ENCODE assay signal across 1 cellular context in genomic region chr6:35602133-35602946, GRCh38.
TF ChIP-seq lines count a peak whose summit lies in the region.

No MANE protein-coding gene starts in this region.

TF ChIP-seq in GM23338, 12 proteins besides CTCF, POLR2A, EP300 and RAD21 (continued from another document):
- TF ChIP-seq, protein P1, sequence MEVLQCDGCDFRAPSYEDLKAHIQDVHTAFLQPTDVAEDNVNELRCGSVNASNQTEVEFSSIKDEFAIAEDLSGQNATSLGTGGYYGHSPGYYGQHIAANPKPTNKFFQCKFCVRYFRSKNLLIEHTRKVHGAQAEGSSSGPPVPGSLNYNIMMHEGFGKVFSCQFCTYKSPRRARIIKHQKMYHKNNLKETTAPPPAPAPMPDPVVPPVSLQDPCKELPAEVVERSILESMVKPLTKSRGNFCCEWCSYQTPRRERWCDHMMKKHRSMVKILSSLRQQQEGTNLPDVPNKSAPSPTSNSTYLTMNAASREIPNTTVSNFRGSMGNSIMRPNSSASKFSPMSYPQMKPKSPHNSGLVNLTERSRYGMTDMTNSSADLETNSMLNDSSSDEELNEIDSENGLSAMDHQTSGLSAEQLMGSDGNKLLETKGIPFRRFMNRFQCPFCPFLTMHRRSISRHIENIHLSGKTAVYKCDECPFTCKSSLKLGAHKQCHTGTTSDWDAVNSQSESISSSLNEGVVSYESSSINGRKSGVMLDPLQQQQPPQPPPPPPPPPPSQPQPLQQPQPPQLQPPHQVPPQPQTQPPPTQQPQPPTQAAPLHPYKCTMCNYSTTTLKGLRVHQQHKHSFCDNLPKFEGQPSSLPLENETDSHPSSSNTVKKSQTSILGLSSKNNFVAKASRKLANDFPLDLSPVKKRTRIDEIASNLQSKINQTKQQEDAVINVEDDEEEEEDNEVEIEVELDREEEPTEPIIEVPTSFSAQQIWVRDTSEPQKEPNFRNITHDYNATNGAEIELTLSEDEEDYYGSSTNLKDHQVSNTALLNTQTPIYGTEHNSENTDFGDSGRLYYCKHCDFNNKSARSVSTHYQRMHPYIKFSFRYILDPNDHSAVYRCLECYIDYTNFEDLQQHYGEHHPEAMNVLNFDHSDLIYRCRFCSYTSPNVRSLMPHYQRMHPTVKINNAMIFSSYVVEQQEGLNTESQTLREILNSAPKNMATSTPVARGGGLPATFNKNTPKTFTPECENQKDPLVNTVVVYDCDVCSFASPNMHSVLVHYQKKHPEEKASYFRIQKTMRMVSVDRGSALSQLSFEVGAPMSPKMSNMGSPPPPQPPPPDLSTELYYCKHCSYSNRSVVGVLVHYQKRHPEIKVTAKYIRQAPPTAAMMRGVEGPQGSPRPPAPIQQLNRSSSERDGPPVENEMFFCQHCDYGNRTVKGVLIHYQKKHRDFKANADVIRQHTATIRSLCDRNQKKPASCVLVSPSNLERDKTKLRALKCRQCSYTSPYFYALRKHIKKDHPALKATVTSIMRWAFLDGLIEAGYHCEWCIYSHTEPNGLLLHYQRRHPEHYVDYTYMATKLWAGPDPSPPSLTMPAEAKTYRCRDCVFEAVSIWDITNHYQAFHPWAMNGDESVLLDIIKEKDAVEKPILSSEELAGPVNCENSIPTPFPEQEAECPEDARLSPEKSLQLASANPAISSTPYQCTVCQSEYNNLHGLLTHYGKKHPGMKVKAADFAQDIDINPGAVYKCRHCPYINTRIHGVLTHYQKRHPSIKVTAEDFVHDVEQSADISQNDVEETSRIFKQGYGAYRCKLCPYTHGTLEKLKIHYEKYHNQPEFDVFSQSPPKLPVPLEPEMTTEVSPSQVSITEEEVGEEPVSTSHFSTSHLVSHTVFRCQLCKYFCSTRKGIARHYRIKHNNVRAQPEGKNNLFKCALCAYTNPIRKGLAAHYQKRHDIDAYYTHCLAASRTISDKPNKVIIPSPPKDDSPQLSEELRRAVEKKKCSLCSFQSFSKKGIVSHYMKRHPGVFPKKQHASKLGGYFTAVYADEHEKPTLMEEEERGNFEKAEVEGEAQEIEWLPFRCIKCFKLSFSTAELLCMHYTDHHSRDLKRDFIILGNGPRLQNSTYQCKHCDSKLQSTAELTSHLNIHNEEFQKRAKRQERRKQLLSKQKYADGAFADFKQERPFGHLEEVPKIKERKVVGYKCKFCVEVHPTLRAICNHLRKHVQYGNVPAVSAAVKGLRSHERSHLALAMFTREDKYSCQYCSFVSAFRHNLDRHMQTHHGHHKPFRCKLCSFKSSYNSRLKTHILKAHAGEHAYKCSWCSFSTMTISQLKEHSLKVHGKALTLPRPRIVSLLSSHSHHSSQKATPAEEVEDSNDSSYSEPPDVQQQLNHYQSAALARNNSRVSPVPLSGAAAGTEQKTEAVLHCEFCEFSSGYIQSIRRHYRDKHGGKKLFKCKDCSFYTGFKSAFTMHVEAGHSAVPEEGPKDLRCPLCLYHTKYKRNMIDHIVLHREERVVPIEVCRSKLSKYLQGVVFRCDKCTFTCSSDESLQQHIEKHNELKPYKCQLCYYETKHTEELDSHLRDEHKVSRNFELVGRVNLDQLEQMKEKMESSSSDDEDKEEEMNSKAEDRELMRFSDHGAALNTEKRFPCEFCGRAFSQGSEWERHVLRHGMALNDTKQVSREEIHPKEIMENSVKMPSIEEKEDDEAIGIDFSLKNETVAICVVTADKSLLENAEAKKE (CRISPR knock-in tag; IDR thresholded peaks at IDR 0.05): no peak
TF ChIP-seq in GM23338: peak in this region for 0.
